ENCODE assay signal across 14 cellular contexts in genomic region chr3:30826381-30827061, GRCh38.
DNase-seq lines count a peak whose midpoint lies in the region; TF ChIP-seq lines count a peak whose summit lies in the region.
"Had no signal": no experiment of that assay in that cellular context is flagged by ENCODE, and none has a peak within 500 bp of the region (broad histone marks: within the 10 kb centered on the region; RNA-seq: fewer than 3 reads in every experiment).

No MANE protein-coding gene starts in this region.

- H3K4me3 ChIP-seq in adrenal gland: no peak overlapping the region
- H3K4me3 ChIP-seq: K562, lung had no signal

- no peak overlapping the region for H3K27ac ChIP-seq in adrenal gland

- H3K9me3 ChIP-seq in adrenal gland (replicated peaks in 1 of 3): no peaks in the 10 kb centered on the region

- no peak for TF ChIP-seq CTCF in adrenal gland (IDR thresholded peaks at IDR 0.05)

- H3K27me3 ChIP-seq in adrenal gland: no peaks in the 10 kb centered on the region

- H3K4me1 ChIP-seq in adrenal gland (replicated peaks in 1 of 2): peaks cover 5 to 6% of the 10 kb centered on the region in 2 donors

- intact Hi-C loops in adrenal gland (cut with DNase I): no loop called here

- no peak for TF ChIP-seq POLR2A in adrenal gland (IDR thresholded peaks at IDR 0.05)

- H3K36me3 ChIP-seq in adrenal gland (replicated peaks in 1 of 2): no peaks in the 10 kb centered on the region

- DNase-seq in NCI-H1694 treated with DMSO at 0.1 percent for 48 hours (lab: John Stamatoyannopoulos, UW) (peak; percentile 0), NCI-H1694 (lab: John Stamatoyannopoulos, UW) (no peak), adrenal gland (peak in 5 of 7 donors; percentile 10 to 34 (median 20)), foreskin melanocyte (peak; percentile 19), stromal cell of bone marrow (ENCODE audit: low read depth) (peak; percentile 32), NCI-H774 (lab: John Stamatoyannopoulos, UW) (no peak), putamen (ENCODE audit: low spot score) (no peak), D341Med (ENCODE audit: low spot score) (no peak)
- DNase-seq: 8988T; activated CD4-positive, alpha-beta T cell treated with anti-CD3 and anti-CD28 coated beads for 48 hours; erythroblast; GOT3 had no signal

- 17 to 33% (median 24%) methylated on average over 2 of the region's 2 CpGs for WGBS in adrenal gland, 4 donors

Comparison
In these comparisons a context has a peak if more than half of its experiments do, and no peak if none do; other contexts are left out.
1. DNase-seq: peak in NCI-H1694 treated with DMSO at 0.1 percent for 48 hours (single experiment), adrenal gland (5 of 7), foreskin melanocyte (single experiment) and stromal cell of bone marrow (single experiment); none in NCI-H1694 (single experiment), NCI-H774 (single experiment), putamen (single experiment) and D341Med (single experiment).